25 cellular contexts compared by ENCODE assay signal in genomic region chr11:119934866-119935265, GRCh38.
"Had no signal": no experiment of that assay in that cellular context is flagged by ENCODE, and none has a peak within 500 bp of the region (broad histone marks: within the 10 kb centered on the region; RNA-seq: fewer than 3 reads in every experiment).

No MANE protein-coding gene starts in this region.

- H3K36me3 ChIP-seq: esophagus squamous epithelium, heart right ventricle, neutrophil, pancreas, right atrium auricular region, stomach, thoracic aorta, tibial nerve, upper lobe of left lung, uterus had no signal

- DNase-seq: effector CD8-positive, alpha-beta T cell; esophagus squamous epithelium; foreskin melanocyte; glutamatergic neuron; heart right ventricle; hippocampal formation; islet precursor cell; kidney glomerular epithelial cell; left colon; natural killer cell; pancreas; stimulated activated CD4-positive, alpha-beta T cell treated with anti-CD3 and anti-CD28 coated beads, Interleukin-2, amount 100 ng/mL, for 24 hours; stimulated activated CD4-positive, alpha-beta T cell treated with anti-CD3 and anti-CD28 coated beads, Interleukin-4, amount 100 ng/mL, for 24 hours; stimulated activated naive CD4-positive, alpha-beta T cell treated with Interleukin-2 at 50 U/mL for 16 hours; stomach; uterus had no signal

- H3K27me3 ChIP-seq: pancreas, right atrium auricular region, tibial nerve, upper lobe of left lung, uterus had no signal

- H3K4me1 ChIP-seq: esophagus squamous epithelium, heart right ventricle, pancreas, right atrium auricular region, stomach, tibial nerve, upper lobe of left lung, uterus had no signal

- H3K9me3 ChIP-seq: esophagus squamous epithelium, heart right ventricle, neutrophil, pancreas, right atrium auricular region, stomach, thoracic aorta, tibial nerve, upper lobe of left lung, uterus had no signal

- H3K4me3 ChIP-seq: esophagus squamous epithelium, heart right ventricle, lung, pancreas, right atrium auricular region, smooth muscle cell, stomach, thoracic aorta, tibial nerve, upper lobe of left lung, uterus had no signal

- ATAC-seq: heart right ventricle; left colon; natural killer cell; pancreas; sciatic nerve; stimulated activated effector memory CD8-positive, alpha-beta T cell treated with anti-CD3 and anti-CD28 coated beads, Interleukin-12 subunit alpha, Interleukin-12 subunit beta, amount 100 ng/mL, for 72 hours had no signal

- H3K27ac ChIP-seq: esophagus squamous epithelium, heart right ventricle, neutrophil, pancreas, right atrium auricular region, stomach, thoracic aorta, tibial nerve, upper lobe of left lung, uterus had no signal
